ENCODE assay signal across 15 cellular contexts in the genomic region with DNA sequence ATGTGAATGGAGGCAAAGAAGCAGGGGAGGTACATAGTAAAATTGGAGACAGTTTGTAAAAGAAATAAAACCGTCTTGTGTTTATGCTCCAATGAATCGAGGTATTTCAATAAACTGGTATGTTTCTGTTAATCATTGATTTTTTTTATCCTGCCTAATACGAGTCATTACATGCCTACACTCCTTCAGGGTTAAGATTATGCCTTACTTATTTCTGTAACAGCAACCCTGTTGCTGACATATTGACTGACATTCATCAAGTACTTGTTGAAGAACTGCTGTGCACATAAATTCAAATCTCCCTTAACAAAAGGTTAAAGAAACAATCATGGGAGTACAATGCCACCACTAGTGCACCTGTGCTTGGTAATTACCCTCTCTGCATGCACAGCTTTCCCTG.
"Had no signal": no experiment of that assay in that cellular context is flagged by ENCODE, and none has a peak within 500 bp of the region (broad histone marks: within the 10 kb centered on the region; RNA-seq: fewer than 3 reads in every experiment).

No MANE protein-coding gene starts in this region.

- H3K4me3 ChIP-seq: esophagus squamous epithelium, lower lobe of right lung, ovary, right lobe of liver, stomach had no signal

- H3K36me3 ChIP-seq: esophagus squamous epithelium, lower lobe of right lung, ovary, right lobe of liver, stomach had no signal

- H3K27me3 ChIP-seq: esophagus squamous epithelium, ovary, right lobe of liver, stomach had no signal

- DNase-seq: activated CD4-positive, alpha-beta T cell treated with anti-CD3 and anti-CD28 coated beads for 36 hours; activated CD4-positive, alpha-beta T cell treated with anti-CD3 and anti-CD28 coated beads, Interleukin-2, amount 50 U/mL, for 48 hours; activated CD8-positive, alpha-beta memory T cell treated with anti-CD3 and anti-CD28 coated beads, Interleukin-2, amount 10 ng/mL, durations not matched to agents 7 days and 5 days; effector CD4-positive, alpha-beta T cell; esophagus squamous epithelium; immature natural killer cell; left cardiac atrium; lower lobe of right lung; naive thymus-derived CD8-positive, alpha-beta T cell; ovary; right lobe of liver; small intestine; stimulated activated CD4-positive, alpha-beta T cell treated with anti-CD3 and anti-CD28 coated beads, Interleukin-15, amount 100 ng/mL, for 24 hours; stimulated activated CD4-positive, alpha-beta T cell treated with anti-CD3 and anti-CD28 coated beads, Interleukin-2, amount 100 ng/mL, for 48 hours; stomach had no signal

- H3K4me1 ChIP-seq: esophagus squamous epithelium, lower lobe of right lung, right lobe of liver, stomach had no signal

- H3K27ac ChIP-seq: esophagus squamous epithelium, lower lobe of right lung, ovary, right lobe of liver, stomach had no signal

- H3K9me3 ChIP-seq: esophagus squamous epithelium, lower lobe of right lung, ovary, right lobe of liver, stomach had no signal
